16 cellular contexts compared by ENCODE assay signal in the genomic region with DNA sequence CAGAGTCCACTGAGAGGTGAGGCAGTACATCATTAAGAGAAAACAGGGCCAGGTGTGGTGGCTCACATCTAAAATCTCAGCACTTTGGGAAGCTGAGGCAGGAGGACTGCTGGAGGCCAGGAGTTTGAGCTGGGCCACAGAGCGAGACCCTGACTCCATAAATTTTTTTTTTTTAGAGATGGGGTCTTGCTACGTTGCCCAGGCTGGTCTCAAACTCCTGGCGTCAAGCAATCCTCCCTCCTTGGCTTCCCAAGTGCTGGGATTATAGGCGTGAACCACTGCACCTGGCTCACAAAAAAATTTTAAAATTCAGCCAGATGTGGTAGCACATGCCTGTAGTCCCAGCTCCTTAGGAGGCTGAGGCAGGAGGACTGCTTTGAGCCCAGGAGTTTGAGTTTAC. TPM values are rescaled to one million over a fixed set of nuclear protein-coding genes. Genes with fewer than 3 reads are reported as not detected.
DNase-seq lines count a peak whose midpoint lies in the region; ATAC-seq, FAIRE-seq and TF ChIP-seq lines count a peak whose summit lies in the region.
"Had no signal": no experiment of that assay in that cellular context is flagged by ENCODE, and none has a peak within 500 bp of the region (broad histone marks: within the 10 kb centered on the region; RNA-seq: fewer than 3 reads in every experiment).

No MANE protein-coding gene starts in this region.

- DNase-seq in HepG2 (ENCODE audit: low spot score) (no peak), right lobe of liver (no peak), H1 (ENCODE audit: low read depth in 1 of 2, low spot score in 2 of 2) (no peak), trophoblast cell (no peak), hypothalamus (lab: John Stamatoyannopoulos, UW) (no peak), suprapubic skin (ENCODE audit: low spot score in 2 of 2) (no peak), coronary artery (ENCODE audit: low spot score) (no peak)
- DNase-seq: C1 segment of cervical spinal cord; Calu3; CD4-positive, alpha-beta T cell; DMS79 had no signal

- H4K12ac ChIP-seq in trophoblast cell (ENCODE audit: low read depth, low read length) = no peak overlapping the region

- no peak for TF ChIP-seq POLR2A in HepG2 (IDR thresholded peaks at IDR 0.05; ENCODE audit: insufficient read depth in 1 of 2, low read depth in 2 of 2, low read length in 2 of 2)
- no peak for TF ChIP-seq POLR2A in right lobe of liver (IDR thresholded peaks at IDR 0.05)
- TF ChIP-seq POLR2A in H1 (IDR thresholded peaks at IDR 0.05; ENCODE audit: control extremely low read depth in 1 of 2, low read depth in 2 of 2, low read length in 2 of 2) = no peak
- TF ChIP-seq POLR2A in suprapubic skin (IDR thresholded peaks at IDR 0.05) = no peak

- TF ChIP-seq CTCF in HepG2 (CRISPR knock-in tag; IDR thresholded peaks at IDR 0.05) (no peak), right lobe of liver (IDR thresholded peaks at IDR 0.05) (no peak), H1 (IDR thresholded peaks at IDR 0.05; ENCODE audit: control extremely low read depth in 1 of 3, insufficient read depth in 1 of 3, low read depth in 1 of 3, low read length in 3 of 3) (no peak), suprapubic skin (IDR thresholded peaks at IDR 0.05) (no peak), coronary artery (IDR thresholded peaks at IDR 0.05) (no peak)

- H4K8ac ChIP-seq in H1 (ENCODE audit: extremely low read depth, insufficient read depth, low read length) (no peak overlapping the region), trophoblast cell (ENCODE audit: low read depth, low read length) (no peak overlapping the region)

- BruUV-seq in HepG2 (replicated peaks; lab: Mats Ljungman, UMichigan) = no TSS peak

- no peak overlapping the region for H3K18ac ChIP-seq in H1 (ENCODE audit: extremely low read depth, low read length)
- H3K18ac ChIP-seq in trophoblast cell (ENCODE audit: low read length) = no peak overlapping the region

- 0 out of 2 replicates have a peak overlapping the region, but pooled peaks have one; percentile 27 for H2BK12ac ChIP-seq in H1 (ENCODE audit: low read depth, low read length)
- peak overlapping the region; percentile 23 for H2BK12ac ChIP-seq in trophoblast cell (ENCODE audit: low read length)

- no peak for FAIRE-seq in HepG2 (lab: Jason Lieb, UNC)
- no peak for FAIRE-seq in H1 (lab: Jason Lieb, UNC)
- FAIRE-seq: A204.1, GM12878, GM18507, H54 had no signal

- H3K23ac ChIP-seq in H1 (ENCODE audit: insufficient read length) (no peak overlapping the region), trophoblast cell (ENCODE audit: low read length) (no peak overlapping the region)

- H2AK5ac ChIP-seq in H1 (ENCODE audit: low read depth, low read length) = no peak overlapping the region
- H2AK5ac ChIP-seq in trophoblast cell (ENCODE audit: low read length) = no peak overlapping the region

- ATAC-seq in HepG2 (no peak), right lobe of liver (no peak)
- ATAC-seq: GM12878, HCT116 had no signal

- H3K79me2 ChIP-seq in HepG2 (ENCODE audit: insufficient read depth, low read length) (peaks cover 21% of the 10 kb centered on the region), H1 (ENCODE audit: control insufficient read depth in 1 of 2, insufficient read depth in 2 of 2, low read length in 2 of 2) (peaks cover 3 to 33% of the 10 kb centered on the region in 2 experiments; a peak in 3 of 4 replicates), trophoblast cell (ENCODE audit: control insufficient read depth, insufficient read depth, low read length, poor library complexity) (no peaks in the 10 kb centered on the region)

- H3K4ac ChIP-seq in H1 (replicated peaks; ENCODE audit: insufficient read length, low read depth, low read length) = no peak overlapping the region
- no peak overlapping the region for H3K4ac ChIP-seq in trophoblast cell (ENCODE audit: low read depth, low read length)

- POLR2A ChIA-PET in HepG2 (lab: Yijun Ruan, JAX) = no interaction called here
- POLR2A ChIA-PET in H1 (lab: Charles Lee; ENCODE audit: partially characterized antibody) = interaction anchor here (1.0 kb wide), 1 partner anchor 17 kb away, joined by 5 read pairs; no protein-coding TSS in a partner anchor

- H3K79me1 ChIP-seq in H1 (ENCODE audit: low read depth, low read length) (peaks cover 13% of the 10 kb centered on the region; the same call in 1 of the 2 replicates), trophoblast cell (ENCODE audit: low read length) (peaks cover 2% of the 10 kb centered on the region)

- H2BK5ac ChIP-seq in H1 (ENCODE audit: low read depth, low read length) = no peak overlapping the region; the same call in 1 of the 2 replicates
- no peak overlapping the region for H2BK5ac ChIP-seq in trophoblast cell (ENCODE audit: low read depth, low read length, poor library complexity)

- H4K91ac ChIP-seq in H1 (replicated peaks; ENCODE audit: insufficient read length, low read length) (no peak overlapping the region), trophoblast cell (ENCODE audit: low read depth, low read length) (no peak overlapping the region)

- H3K4me3 ChIP-seq in HepG2 (replicated peaks in 1 of 3; ENCODE audit: insufficient read depth in 1 of 3, low read depth in 2 of 3, low read length in 3 of 3) = no peak overlapping the region
- H3K4me3 ChIP-seq in right lobe of liver = no peak overlapping the region
- no peak overlapping the region for H3K4me3 ChIP-seq in H1 (ENCODE audit: extremely low read depth in 1 of 4, insufficient read depth in 2 of 4, low read depth in 3 of 4, low read length in 4 of 4)
- no peak overlapping the region for H3K4me3 ChIP-seq in trophoblast cell (ENCODE audit: low read depth, low read length)
- H3K4me3 ChIP-seq in suprapubic skin = no peak overlapping the region
- no peak overlapping the region for H3K4me3 ChIP-seq in coronary artery
- H3K4me3 ChIP-seq: GM12878 had no signal

- H3K36me3 ChIP-seq in HepG2 (replicated peaks in 1 of 2; ENCODE audit: control insufficient read depth in 1 of 2, insufficient read depth in 2 of 2, low read length in 2 of 2) (peaks cover 21 to 76% of the 10 kb centered on the region in 2 experiments), right lobe of liver (peaks cover 0 to 8% (median 4%) of the 10 kb centered on the region in 4 donors), H1 (ENCODE audit: control insufficient read depth in 2 of 4, insufficient read depth in 4 of 4, low read length in 3 of 4) (peaks cover 9 to 49% (median 18%) of the 10 kb centered on the region in 4 experiments; a peak in 7 of 8 replicates), trophoblast cell (ENCODE audit: control insufficient read depth in 1 of 2, insufficient read depth in 2 of 2, low read length in 2 of 2) (peaks cover 2 to 12% of the 10 kb centered on the region in 2 experiments), suprapubic skin (peaks cover 7% of the 10 kb centered on the region)

- 97% methylated on average over 4 of the region's 4 CpGs for WGBS in HepG2 (ENCODE audit: low lambda C conversion rate)
- WGBS in right lobe of liver (ENCODE audit: insufficient coverage, low coverage, low lambda C conversion rate, missing lambda C conversion rate) = 100% methylated on average over 4 of the region's 4 CpGs
- WGBS in H1 (ENCODE audit: extremely low coverage in 1 of 2, insufficient coverage in 1 of 2, insufficient read length in 1 of 2, insufficient replicate concordance in 2 of 2, low coverage in 1 of 2, low lambda C conversion rate in 2 of 2, missing lambda C conversion rate in 1 of 2), 2 experiments = 89% methylated on average over 4 of the region's 4 CpGs; no CpG with 5 or more reads in 1 of the 2 experiments
- WGBS in trophoblast cell (ENCODE audit: extremely low coverage, insufficient coverage, insufficient read length) = no CpG with 5 or more reads among the region's 4 CpGs
- 96% methylated on average over 4 of the region's 4 CpGs for WGBS in suprapubic skin

- in situ Hi-C loops in HepG2 (cut with HindIII; ENCODE audit: extremely low pct_ligation_motif_present, low pct_unique_long_range_greater_than_20kb) = no loop called here

- H3K9ac ChIP-seq in HepG2 (ENCODE audit: insufficient read depth, low read depth, low read length) (no peak overlapping the region), H1 (replicated peaks in 1 of 4; ENCODE audit: extremely low read depth in 1 of 4, low read depth in 3 of 4, low read length in 3 of 4) (no peak overlapping the region), trophoblast cell (ENCODE audit: low read length) (no peak overlapping the region)

- TF ChIP-seq RAD21 in HepG2 (CRISPR knock-in tag; IDR thresholded peaks at IDR 0.05) (no peak), H1 (IDR thresholded peaks at IDR 0.05 in 1 of 2, conservative IDR thresholded peaks at IDR 0.05 in 1 of 2; ENCODE audit: low read depth in 2 of 2, low read length in 2 of 2) (no peak)

- H3K27me3 ChIP-seq in HepG2 (ENCODE audit: control insufficient read depth in 1 of 2, insufficient read depth in 2 of 2, low read length in 2 of 2) = no peaks in the 10 kb centered on the region
- H3K27me3 ChIP-seq in right lobe of liver = no peaks in the 10 kb centered on the region
- no peaks in the 10 kb centered on the region for H3K27me3 ChIP-seq in H1 (replicated peaks in 1 of 4; ENCODE audit: control insufficient read depth in 3 of 4, extremely low read depth in 1 of 4, insufficient read depth in 3 of 4, low read length in 3 of 4)
- no peaks in the 10 kb centered on the region for H3K27me3 ChIP-seq in trophoblast cell (ENCODE audit: insufficient read depth, low read length)
- H3K27me3 ChIP-seq in suprapubic skin = no peaks in the 10 kb centered on the region

- H3K9me3 ChIP-seq in HepG2 (ENCODE audit: low read length) (no peaks in the 10 kb centered on the region), right lobe of liver (no peaks in the 10 kb centered on the region), H1 (ENCODE audit: insufficient read depth in 2 of 2, low read depth in 1 of 2, low read length in 1 of 2) (peaks cover 0 to 3% of the 10 kb centered on the region in 2 experiments; a peak in 2 of 4 replicates), trophoblast cell (ENCODE audit: insufficient read depth, low read depth, low read length) (no peaks in the 10 kb centered on the region), suprapubic skin (no peaks in the 10 kb centered on the region)

- peaks cover 26% of the 10 kb centered on the region for H3K4me1 ChIP-seq in HepG2 (ENCODE audit: insufficient read depth, low read length)
- peaks cover 0 to 6% (median 0%) of the 10 kb centered on the region in 4 donors for H3K4me1 ChIP-seq in right lobe of liver
- peaks cover 2 to 11% (median 3%) of the 10 kb centered on the region in 4 experiments; a peak in 5 of 7 replicates for H3K4me1 ChIP-seq in H1 (replicated peaks in 1 of 4; ENCODE audit: control insufficient read depth in 3 of 4, insufficient read depth in 4 of 4, low read length in 3 of 4)
- peaks cover 22 to 30% of the 10 kb centered on the region in 2 experiments for H3K4me1 ChIP-seq in trophoblast cell (ENCODE audit: control insufficient read depth in 1 of 2, insufficient read depth in 2 of 2, low read length in 2 of 2)
- H3K4me1 ChIP-seq in suprapubic skin = peaks cover 7% of the 10 kb centered on the region

- no peak overlapping the region for H4K5ac ChIP-seq in H1 (ENCODE audit: insufficient read length, low read depth, low read length)

- no peak overlapping the region for H3K56ac ChIP-seq in H1 (replicated peaks; ENCODE audit: insufficient read length, low read depth, low read length)

- no peak overlapping the region for H2AFZ ChIP-seq in HepG2 (ENCODE audit: low read length)
- no peak overlapping the region for H2AFZ ChIP-seq in H1 (ENCODE audit: low read length)
- no peak overlapping the region for H2AFZ ChIP-seq in trophoblast cell (ENCODE audit: insufficient read depth, low read length, poor library complexity)

- CTCF ChIA-PET in HepG2 (lab: Yijun Ruan, JAX; ENCODE audit: low intra/inter-chr PET ratio, low total read pairs) (no interaction called here), H1 (lab: Charles Lee; ENCODE audit: partially characterized antibody) (interaction anchor here (0.6 to 12.6 kb wide), 6 partner anchors 9 to 233 kb away, joined by 4 to 99 read pairs (median 4); no protein-coding TSS in a partner anchor)

- no peak overlapping the region for H2BK15ac ChIP-seq in H1 (ENCODE audit: low read length)

- intact Hi-C loops in HepG2 (cut with micrococcal nuclease; ENCODE audit: unreplicated experiment) (loop anchor here (10.0 kb wide), 1 partner anchor 233 kb away; no protein-coding TSS in a partner anchor), right lobe of liver (cut with DNase I) (no loop called here)

- H4K20me1 ChIP-seq in HepG2 (ENCODE audit: insufficient read depth, low read length) (no peaks in the 10 kb centered on the region), H1 (replicated peaks in 1 of 2; ENCODE audit: control insufficient read depth in 1 of 2, insufficient read depth in 2 of 2, low read length in 2 of 2) (no peaks in the 10 kb centered on the region)

- H2BK120ac ChIP-seq in H1 (replicated peaks; ENCODE audit: low read depth, low read length) (no peak overlapping the region), trophoblast cell (ENCODE audit: insufficient read depth, low read length, poor library complexity) (no peak overlapping the region)

- H3K14ac ChIP-seq in H1 (ENCODE audit: insufficient read length) (no peak overlapping the region), trophoblast cell (ENCODE audit: low read length) (no peak overlapping the region)

- TF ChIP-seq EP300 in HepG2 (IDR thresholded peaks at IDR 0.05; ENCODE audit: low read depth in 2 of 2, low read length in 2 of 2) (no peak), HepG2 (CRISPR knock-in tag; IDR thresholded peaks at IDR 0.05; ENCODE audit: borderline replicate concordance) (no peak), H1 (IDR thresholded peaks at IDR 0.05; ENCODE audit: borderline replicate concordance in 1 of 2, low read depth in 2 of 2, low read length in 2 of 2) (no peak), suprapubic skin (IDR thresholded peaks at IDR 0.05) (no peak)

- H3K4me2 ChIP-seq in HepG2 (ENCODE audit: low read depth, low read length) (no peak overlapping the region), H1 (ENCODE audit: insufficient read depth in 1 of 2, low read depth in 2 of 2, low read length in 2 of 2) (no peak overlapping the region), trophoblast cell (ENCODE audit: low read length) (no peak overlapping the region)

- no peak overlapping the region for H2BK20ac ChIP-seq in H1 (ENCODE audit: low read length)

- no peak overlapping the region for H3K27ac ChIP-seq in HepG2 (ENCODE audit: extremely low read length, insufficient read depth, low read length)
- H3K27ac ChIP-seq in right lobe of liver = no peak overlapping the region
- H3K27ac ChIP-seq in H1 (ENCODE audit: low read depth, low read length) = no peak overlapping the region
- no peak overlapping the region for H3K27ac ChIP-seq in trophoblast cell (ENCODE audit: low read depth, low read length)
- H3K27ac ChIP-seq in suprapubic skin = no peak overlapping the region
- no peak overlapping the region for H3K27ac ChIP-seq in coronary artery

- H3K23me2 ChIP-seq in H1 (ENCODE audit: low read depth, low read length) = no peaks in the 10 kb centered on the region

RNA-seq across cellular contexts. Expression of gene PPIL1, which starts 17.3 kb away (rescaled TPM):
- total RNA-seq in HepG2 (2016; rRNA removed; fragmentation: Illumina TruSeq; extraction: Trizol) (144 and 202 TPM in 2 replicates), right lobe of liver (10 to 100 TPM; 11.2 to 29.2 (median 16.5) TPM), suprapubic skin (10 to 100 TPM in 1 of 4 donors, 1 to 10 TPM in 3; 4.1 to 16.6 (median 7.7) TPM)
- 18.7 and 21.1 TPM in 2 replicates for total RNA-seq in HepG2 (2016; cell fraction: cytosol; rRNA removed; fragmentation: Illumina TruSeq; extraction: Trizol; ENCODE audit: low read depth)
- total RNA-seq in HepG2 (2016; cell fraction: insoluble cytoplasmic fraction; rRNA removed; fragmentation: Illumina TruSeq; extraction: Trizol) = 144 and 223 TPM in 2 replicates
- total RNA-seq in HepG2 (2016; cell fraction: membrane; rRNA removed; fragmentation: Illumina TruSeq; extraction: Trizol) = 75.0 TPM in 2 replicates
- 60.3 and 65.1 TPM in 2 replicates for total RNA-seq in HepG2 (2016; cell fraction: nucleus; rRNA removed; fragmentation: Illumina TruSeq; extraction: Trizol)
- polyA plus RNA-seq in HepG2 (2011; rRNA removed) (59.0 and 74.2 TPM in 2 replicates), H1 (2011; rRNA removed) (52.7 and 83.7 TPM in 2 replicates)
- polyA plus RNA-seq in HepG2 (2011; cell fraction: cytosol; rRNA removed) = 53.5 and 73.2 TPM in 2 replicates
- 9.9 and 13.8 TPM in 2 replicates for polyA plus RNA-seq in HepG2 (2011; cell fraction: nucleus; rRNA removed)
- polyA plus RNA-seq in HepG2 (2012) = 62.2 and 66.4 TPM in 2 replicates
- 20.3 and 21.1 TPM in 2 replicates for polyA plus RNA-seq in HepG2 (2016; cell fraction: cytosol; fragmentation: Illumina TruSeq; extraction: Trizol; ENCODE audit: low read depth)
- 209 and 228 TPM in 2 replicates for polyA plus RNA-seq in HepG2 (2016; cell fraction: insoluble cytoplasmic fraction; fragmentation: Illumina TruSeq; extraction: Trizol; ENCODE audit: low read depth)
- 57.0 and 58.9 TPM in 2 replicates for polyA plus RNA-seq in HepG2 (2016; cell fraction: membrane; fragmentation: Illumina TruSeq; extraction: Trizol; ENCODE audit: low read depth)
- 73.7 and 81.3 TPM in 2 replicates for polyA plus RNA-seq in HepG2 (2016; cell fraction: nucleus; fragmentation: Illumina TruSeq; extraction: Trizol; ENCODE audit: insufficient read depth, low read depth)
- polyA minus RNA-seq in HepG2 (2011; rRNA and poly(A)+ RNA removed; ENCODE audit: low replicate concordance) = 69.1 and 72.7 TPM in 2 replicates
- 31.7 and 39.2 TPM in 2 replicates for polyA minus RNA-seq in HepG2 (2011; cell fraction: cytosol; rRNA and poly(A)+ RNA removed)
- polyA minus RNA-seq in HepG2 (2011; cell fraction: nucleus; rRNA and poly(A)+ RNA removed) = 17.1 and 20.0 TPM in 2 replicates
- total RNA-seq in H1 (2021; fragmentation: NEBNext Ultra II Directional; extraction: Animal tissue kit (Norgen Biotek cat#: 25700)) = 85.8 and 86.5 TPM in 2 replicates
- 63.0 TPM for polyA plus RNA-seq in H1 (2011; cell fraction: cytosol; rRNA removed)
- polyA plus RNA-seq in H1 (2011; cell fraction: nucleus; rRNA removed) = 27.8 TPM
- polyA plus RNA-seq in H1 (2012, experiment 1 of 2) = 54.8 to 70.5 TPM (median 64.5 TPM) in 4 replicates
- polyA plus RNA-seq in H1 (2012, experiment 2 of 2) = 18.4 TPM
- 70.1 TPM for polyA plus RNA-seq in H1 (2013, experiment 1 of 2)
- polyA plus RNA-seq in H1 (2013, experiment 2 of 2) = 75.7 TPM
- polyA minus RNA-seq in H1 (2011; rRNA and poly(A)+ RNA removed) = 78.4 and 100 TPM in 2 replicates
- 32.0 TPM for polyA minus RNA-seq in H1 (2011; cell fraction: cytosol; rRNA and poly(A)+ RNA removed)
- 25.7 TPM for polyA minus RNA-seq in H1 (2011; cell fraction: nucleus; rRNA and poly(A)+ RNA removed)
- polyA plus RNA-seq in trophoblast cell (2013) = 32.6 and 33.1 TPM in 2 replicates

RNA-seq across cellular contexts. Expression of gene CPNE5, which starts 18.1 kb away (rescaled TPM):
- total RNA-seq in HepG2 (2016; rRNA removed; fragmentation: Illumina TruSeq; extraction: Trizol) (not detected in 2 replicates), right lobe of liver (under 1 TPM; 0.12 to 0.84 (median 0.23) TPM), suprapubic skin (1 to 10 TPM in 2 of 4 donors, under 1 TPM in 2; 0.48 to 1.2 (median 0.90) TPM)
- total RNA-seq in HepG2 (2016; cell fraction: cytosol; rRNA removed; fragmentation: Illumina TruSeq; extraction: Trizol; ENCODE audit: low read depth) = not detected in 2 replicates
- total RNA-seq in HepG2 (2016; cell fraction: insoluble cytoplasmic fraction; rRNA removed; fragmentation: Illumina TruSeq; extraction: Trizol) = not detected in 2 replicates
- total RNA-seq in HepG2 (2016; cell fraction: membrane; rRNA removed; fragmentation: Illumina TruSeq; extraction: Trizol) = not detected in 2 replicates
- not detected in 2 replicates for total RNA-seq in HepG2 (2016; cell fraction: nucleus; rRNA removed; fragmentation: Illumina TruSeq; extraction: Trizol)
- polyA plus RNA-seq in HepG2 (2011; rRNA removed) (0.10 and 0.16 TPM in 2 replicates), H1 (2011; rRNA removed) (1.8 and 2.3 TPM in 2 replicates)
- 0.15 TPM in 1 of 2 replicates, not detected in the other for polyA plus RNA-seq in HepG2 (2011; cell fraction: cytosol; rRNA removed)
- 0.36 and 0.40 TPM in 2 replicates for polyA plus RNA-seq in HepG2 (2011; cell fraction: nucleus; rRNA removed)
- 0.05 and 0.16 TPM in 2 replicates for polyA plus RNA-seq in HepG2 (2012)
- not detected in 2 replicates for polyA plus RNA-seq in HepG2 (2016; cell fraction: cytosol; fragmentation: Illumina TruSeq; extraction: Trizol; ENCODE audit: low read depth)
- not detected in 2 replicates for polyA plus RNA-seq in HepG2 (2016; cell fraction: insoluble cytoplasmic fraction; fragmentation: Illumina TruSeq; extraction: Trizol; ENCODE audit: low read depth)
- polyA plus RNA-seq in HepG2 (2016; cell fraction: membrane; fragmentation: Illumina TruSeq; extraction: Trizol; ENCODE audit: low read depth) = not detected in 2 replicates
- not detected in 2 replicates for polyA plus RNA-seq in HepG2 (2016; cell fraction: nucleus; fragmentation: Illumina TruSeq; extraction: Trizol; ENCODE audit: insufficient read depth, low read depth)
- 0.26 TPM in 1 of 2 replicates, not detected in the other for polyA minus RNA-seq in HepG2 (2011; rRNA and poly(A)+ RNA removed; ENCODE audit: low replicate concordance)
- polyA minus RNA-seq in HepG2 (2011; cell fraction: cytosol; rRNA and poly(A)+ RNA removed) = not detected in 2 replicates
- not detected in 2 replicates for polyA minus RNA-seq in HepG2 (2011; cell fraction: nucleus; rRNA and poly(A)+ RNA removed)
- 0.15 and 0.88 TPM in 2 replicates for total RNA-seq in H1 (2021; fragmentation: NEBNext Ultra II Directional; extraction: Animal tissue kit (Norgen Biotek cat#: 25700))
- polyA plus RNA-seq in H1 (2011; cell fraction: cytosol; rRNA removed) = 0.76 TPM
- 2.7 TPM for polyA plus RNA-seq in H1 (2011; cell fraction: nucleus; rRNA removed)
- 0.30 to 0.96 TPM (median 0.65 TPM) in 4 replicates for polyA plus RNA-seq in H1 (2012, experiment 1 of 2)
- 0.51 TPM for polyA plus RNA-seq in H1 (2012, experiment 2 of 2)
- polyA plus RNA-seq in H1 (2013, experiment 1 of 2) = 0.24 TPM
- polyA plus RNA-seq in H1 (2013, experiment 2 of 2) = 0.28 TPM
- 0.82 and 1.1 TPM in 2 replicates for polyA minus RNA-seq in H1 (2011; rRNA and poly(A)+ RNA removed)
- polyA minus RNA-seq in H1 (2011; cell fraction: cytosol; rRNA and poly(A)+ RNA removed) = not detected
- polyA minus RNA-seq in H1 (2011; cell fraction: nucleus; rRNA and poly(A)+ RNA removed) = 1.9 TPM
- polyA plus RNA-seq in trophoblast cell (2013) = 1.1 and 1.2 TPM in 2 replicates
- total RNA-seq: Calu3 had no signal

RNA-seq across cellular contexts. Expression of gene C6orf89, which starts 28.4 kb away (rescaled TPM):
- total RNA-seq in HepG2 (2016; rRNA removed; fragmentation: Illumina TruSeq; extraction: Trizol) (23.9 and 32.2 TPM in 2 replicates), right lobe of liver (10 to 100 TPM; 29.0 to 37.0 (median 32.1) TPM), suprapubic skin (10 to 100 TPM; 29.8 to 42.1 (median 37.9) TPM)
- total RNA-seq in HepG2 (2016; cell fraction: cytosol; rRNA removed; fragmentation: Illumina TruSeq; extraction: Trizol; ENCODE audit: low read depth) = 7.9 and 8.2 TPM in 2 replicates
- 22.0 and 33.0 TPM in 2 replicates for total RNA-seq in HepG2 (2016; cell fraction: insoluble cytoplasmic fraction; rRNA removed; fragmentation: Illumina TruSeq; extraction: Trizol)
- 14.6 and 15.0 TPM in 2 replicates for total RNA-seq in HepG2 (2016; cell fraction: membrane; rRNA removed; fragmentation: Illumina TruSeq; extraction: Trizol)
- 25.4 and 27.7 TPM in 2 replicates for total RNA-seq in HepG2 (2016; cell fraction: nucleus; rRNA removed; fragmentation: Illumina TruSeq; extraction: Trizol)
- polyA plus RNA-seq in HepG2 (2011; rRNA removed) (22.1 and 26.0 TPM in 2 replicates), H1 (2011; rRNA removed) (4.5 and 4.6 TPM in 2 replicates)
- 11.4 and 16.3 TPM in 2 replicates for polyA plus RNA-seq in HepG2 (2011; cell fraction: cytosol; rRNA removed)
- polyA plus RNA-seq in HepG2 (2011; cell fraction: nucleus; rRNA removed) = 12.6 and 14.7 TPM in 2 replicates
- 24.1 and 25.8 TPM in 2 replicates for polyA plus RNA-seq in HepG2 (2012)
- polyA plus RNA-seq in HepG2 (2016; cell fraction: cytosol; fragmentation: Illumina TruSeq; extraction: Trizol; ENCODE audit: low read depth) = 6.6 and 6.8 TPM in 2 replicates
- 16.8 and 19.4 TPM in 2 replicates for polyA plus RNA-seq in HepG2 (2016; cell fraction: insoluble cytoplasmic fraction; fragmentation: Illumina TruSeq; extraction: Trizol; ENCODE audit: low read depth)
- polyA plus RNA-seq in HepG2 (2016; cell fraction: membrane; fragmentation: Illumina TruSeq; extraction: Trizol; ENCODE audit: low read depth) = 10.3 and 12.1 TPM in 2 replicates
- 31.1 and 31.6 TPM in 2 replicates for polyA plus RNA-seq in HepG2 (2016; cell fraction: nucleus; fragmentation: Illumina TruSeq; extraction: Trizol; ENCODE audit: insufficient read depth, low read depth)
- 18.1 and 18.8 TPM in 2 replicates for polyA minus RNA-seq in HepG2 (2011; rRNA and poly(A)+ RNA removed; ENCODE audit: low replicate concordance)
- 7.6 and 13.6 TPM in 2 replicates for polyA minus RNA-seq in HepG2 (2011; cell fraction: cytosol; rRNA and poly(A)+ RNA removed)
- polyA minus RNA-seq in HepG2 (2011; cell fraction: nucleus; rRNA and poly(A)+ RNA removed) = 6.8 and 8.6 TPM in 2 replicates
- total RNA-seq in H1 (2021; fragmentation: NEBNext Ultra II Directional; extraction: Animal tissue kit (Norgen Biotek cat#: 25700)) = 11.6 and 12.3 TPM in 2 replicates
- polyA plus RNA-seq in H1 (2011; cell fraction: cytosol; rRNA removed) = 5.1 TPM
- 7.7 TPM for polyA plus RNA-seq in H1 (2011; cell fraction: nucleus; rRNA removed)
- polyA plus RNA-seq in H1 (2012, experiment 1 of 2) = 7.1 to 9.3 TPM (median 7.9 TPM) in 4 replicates
- polyA plus RNA-seq in H1 (2012, experiment 2 of 2) = 3.8 TPM
- polyA plus RNA-seq in H1 (2013, experiment 1 of 2) = 9.4 TPM
- polyA plus RNA-seq in H1 (2013, experiment 2 of 2) = 11.8 TPM
- 9.7 and 11.9 TPM in 2 replicates for polyA minus RNA-seq in H1 (2011; rRNA and poly(A)+ RNA removed)
- 2.8 TPM for polyA minus RNA-seq in H1 (2011; cell fraction: cytosol; rRNA and poly(A)+ RNA removed)
- 3.7 TPM for polyA minus RNA-seq in H1 (2011; cell fraction: nucleus; rRNA and poly(A)+ RNA removed)
- 17.7 and 18.1 TPM in 2 replicates for polyA plus RNA-seq in trophoblast cell (2013)
